ENCODE assay signal across 7 cellular contexts in the genomic region with DNA sequence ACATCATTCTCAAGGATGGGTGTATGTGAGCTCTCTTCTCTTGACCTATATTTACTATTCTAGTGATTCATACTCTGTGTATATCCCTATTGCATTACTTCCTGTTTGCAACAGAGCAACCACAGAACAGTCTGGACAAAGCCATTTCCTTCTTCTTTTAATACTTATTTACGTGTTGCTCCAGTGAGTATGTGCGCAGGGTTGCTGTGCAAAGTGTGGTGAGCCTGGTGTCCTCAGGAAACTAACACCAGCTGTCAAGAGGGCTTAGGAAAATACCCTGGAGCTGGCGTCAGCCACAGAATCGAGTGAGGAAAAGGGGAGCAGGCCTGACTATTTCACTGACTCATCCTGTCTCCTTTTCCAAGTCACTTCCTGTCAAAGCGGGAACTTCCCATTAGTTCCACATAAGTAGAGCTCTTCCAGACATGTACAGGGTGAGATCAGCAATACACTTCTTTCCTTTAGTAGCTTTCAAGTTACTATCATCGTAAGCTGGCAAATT.
DNase-seq lines count a peak whose midpoint lies in the region; ATAC-seq lines count a peak whose summit lies in the region.

No MANE protein-coding gene starts in this region.

- no peaks in the 10 kb centered on the region for H3K9me3 Mint-ChIP-seq in activated naive CD8-positive, alpha-beta T cell treated with anti-CD3 and anti-CD28 coated beads, Interleukin-2, amount 50 U/mL, for 24 hours

- H3K36me3 Mint-ChIP-seq in activated naive CD8-positive, alpha-beta T cell treated with anti-CD3 and anti-CD28 coated beads, Interleukin-2, amount 50 U/mL, for 24 hours (ENCODE audit: low read depth): no peaks in the 10 kb centered on the region

- peaks cover 2% of the 10 kb centered on the region for H3K4me1 Mint-ChIP-seq in activated naive CD8-positive, alpha-beta T cell treated with anti-CD3 and anti-CD28 coated beads, Interleukin-2, amount 50 U/mL, for 24 hours

- ATAC-seq in activated naive CD8-positive, alpha-beta T cell treated with anti-CD3 and anti-CD28 coated beads, Interleukin-2, amount 50 U/mL, for 24 hours: no peak

- no peak overlapping the region for H3K4me3 ChIP-seq in skeletal muscle cell (ENCODE audit: low read depth, low read length)

- no peak overlapping the region for H3K27ac Mint-ChIP-seq in activated naive CD8-positive, alpha-beta T cell treated with anti-CD3 and anti-CD28 coated beads, Interleukin-2, amount 50 U/mL, for 24 hours

- H3K4me3 Mint-ChIP-seq in activated naive CD8-positive, alpha-beta T cell treated with anti-CD3 and anti-CD28 coated beads, Interleukin-2, amount 50 U/mL, for 24 hours: no peak overlapping the region

- DNase-seq in HK-2 (ENCODE audit: unreplicated experiment): peak; percentile 73
- DNase-seq in SW480 (ENCODE audit: low spot score): peak; percentile 48
- peak; percentile 96 for DNase-seq in glomerular endothelial cell (ENCODE audit: extremely low read depth, low read depth, low spot score)
- DNase-seq in skeletal muscle cell (ENCODE audit: low read depth): peak; percentile 99
- no peak for DNase-seq in activated naive CD8-positive, alpha-beta T cell treated with anti-CD3 and anti-CD28 coated beads, Interleukin-2, amount 50 U/mL, for 24 hours
- no peak for DNase-seq in NCI-H524 treated with DMSO at 0.1 percent for 48 hours (lab: John Stamatoyannopoulos, UW)
- DNase-seq in effector CD8-positive, alpha-beta T cell (lab: John Stamatoyannopoulos, UW): no peak

- H3K27me3 Mint-ChIP-seq in activated naive CD8-positive, alpha-beta T cell treated with anti-CD3 and anti-CD28 coated beads, Interleukin-2, amount 50 U/mL, for 24 hours: no peaks in the 10 kb centered on the region

Comparison
In these comparisons a context has a peak if more than half of its experiments do, and no peak if none do; other contexts are left out.
1. DNase-seq: peak in HK-2 (single experiment), SW480 (single experiment), glomerular endothelial cell (single experiment) and skeletal muscle cell (single experiment); none in activated naive CD8-positive, alpha-beta T cell treated with anti-CD3 and anti-CD28 coated beads, Interleukin-2, amount 50 U/mL, for 24 hours (single experiment), NCI-H524 treated with DMSO at 0.1 percent for 48 hours (single experiment) and effector CD8-positive, alpha-beta T cell (single experiment).